9 cellular contexts compared by ENCODE assay signal in the genomic region with DNA sequence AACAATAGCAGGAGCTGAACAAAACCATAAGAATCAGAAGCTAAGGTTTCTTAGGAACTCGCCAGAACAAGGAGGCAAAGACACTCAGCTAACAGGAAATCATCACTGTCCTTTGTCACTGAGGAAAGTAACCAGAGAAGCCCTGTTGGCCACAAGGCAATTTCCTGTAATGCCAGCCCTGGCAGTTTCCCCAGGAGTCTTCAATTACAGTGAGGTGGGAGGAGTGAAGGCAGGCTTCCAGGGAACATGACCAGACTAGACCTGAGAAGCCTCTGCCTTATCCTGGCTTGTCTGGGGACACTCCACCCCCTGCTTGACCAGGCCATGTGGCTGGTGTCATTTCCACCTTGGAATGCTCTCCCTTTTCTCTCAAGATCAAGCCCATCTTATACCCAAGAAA.
A peak's percentile ranks its signal among the peaks of the same experiment; 100 is the strongest.
DNase-seq lines count a peak whose midpoint lies in the region; ATAC-seq and TF ChIP-seq lines count a peak whose summit lies in the region.
"Had no signal": no experiment of that assay in that cellular context is flagged by ENCODE, and none has a peak within 500 bp of the region (broad histone marks: within the 10 kb centered on the region; RNA-seq: fewer than 3 reads in every experiment).

No MANE protein-coding gene starts in this region.

- intact Hi-C loops in Caco-2 (cut with micrococcal nuclease; ENCODE audit: unreplicated experiment): no loop called here
- intact Hi-C loops in left lung (cut with DNase I): no loop called here

- in situ Hi-C loops in brain microvascular endothelial cell (cut with HindIII; ENCODE audit: low pct_ligation_motif_present, low sequenced_read_pairs): no loop called here

- H3K36me3 ChIP-seq in Caco-2 (ENCODE audit: control insufficient read depth, insufficient read depth, low read length): no peaks in the 10 kb centered on the region
- H3K36me3 ChIP-seq in brain microvascular endothelial cell (replicated peaks): no peaks in the 10 kb centered on the region
- H3K36me3 ChIP-seq in left lung: no peaks in the 10 kb centered on the region

- H3K4me1 Mint-ChIP-seq in Caco-2 (ENCODE audit: low read depth, unreplicated experiment): peaks cover 8% of the 10 kb centered on the region
- H3K4me1 Mint-ChIP-seq in stimulated activated effector memory CD8-positive, alpha-beta T cell treated with anti-CD3 and anti-CD28 coated beads, Interleukin-12 subunit alpha, Interleukin-12 subunit beta, amount 100 ng/mL, for 72 hours: no peaks in the 10 kb centered on the region

- peak overlapping the region; percentile 73 for H3K27ac ChIP-seq in brain microvascular endothelial cell
- H3K27ac ChIP-seq in left lung: no peak overlapping the region

- H3K4me3 Mint-ChIP-seq in Caco-2 (ENCODE audit: unreplicated experiment): no peak overlapping the region
- H3K4me3 Mint-ChIP-seq in stimulated activated effector memory CD8-positive, alpha-beta T cell treated with anti-CD3 and anti-CD28 coated beads, Interleukin-12 subunit alpha, Interleukin-12 subunit beta, amount 100 ng/mL, for 72 hours: no peak overlapping the region

- BruUV-seq in Caco-2 (replicated peaks; lab: Mats Ljungman, UMichigan): no TSS peak

- peak; percentile 70 for ATAC-seq in left lung
- no peak for ATAC-seq in HG03571 (IDR thresholded peaks at IDR 0.05; ENCODE audit: unreplicated experiment)
- no peak for ATAC-seq in stimulated activated effector memory CD8-positive, alpha-beta T cell treated with anti-CD3 and anti-CD28 coated beads, Interleukin-12 subunit alpha, Interleukin-12 subunit beta, amount 100 ng/mL, for 72 hours

- H3K27me3 Mint-ChIP-seq in Caco-2 (ENCODE audit: insufficient read depth, unreplicated experiment): no peaks in the 10 kb centered on the region

- H3K27ac Mint-ChIP-seq in Caco-2 (ENCODE audit: unreplicated experiment): peak overlapping the region; percentile 51
- no peak overlapping the region for H3K27ac Mint-ChIP-seq in stimulated activated effector memory CD8-positive, alpha-beta T cell treated with anti-CD3 and anti-CD28 coated beads, Interleukin-12 subunit alpha, Interleukin-12 subunit beta, amount 100 ng/mL, for 72 hours

- peak in 1 of 2 experiments; percentile 37 for DNase-seq in Caco-2
- DNase-seq in M059J (ENCODE audit: low read depth): peak; percentile 85
- peak; percentile 70 for DNase-seq in brain microvascular endothelial cell
- DNase-seq in left lung: no peak
- no peak for DNase-seq in UCSD-AML1 (lab: John Stamatoyannopoulos, UW; ENCODE audit: unreplicated experiment)
- no peak for DNase-seq in putamen (ENCODE audit: low spot score)
- DNase-seq in stimulated activated effector memory CD8-positive, alpha-beta T cell treated with anti-CD3 and anti-CD28 coated beads, Interleukin-12 subunit alpha, Interleukin-12 subunit beta, amount 100 ng/mL, for 72 hours (ENCODE audit: low spot score in 2 of 2): no peak
- DNase-seq: T-helper 9 cell had no signal

- peaks cover 4% of the 10 kb centered on the region for H3K36me3 Mint-ChIP-seq in Caco-2 (ENCODE audit: insufficient read depth, unreplicated experiment)
- no peaks in the 10 kb centered on the region for H3K36me3 Mint-ChIP-seq in stimulated activated effector memory CD8-positive, alpha-beta T cell treated with anti-CD3 and anti-CD28 coated beads, Interleukin-12 subunit alpha, Interleukin-12 subunit beta, amount 100 ng/mL, for 72 hours

- H3K9me3 Mint-ChIP-seq in Caco-2 (ENCODE audit: unreplicated experiment): no peaks in the 10 kb centered on the region
- H3K9me3 Mint-ChIP-seq in stimulated activated effector memory CD8-positive, alpha-beta T cell treated with anti-CD3 and anti-CD28 coated beads, Interleukin-12 subunit alpha, Interleukin-12 subunit beta, amount 100 ng/mL, for 72 hours: no peaks in the 10 kb centered on the region

- H3K4me3 ChIP-seq in Caco-2 (ENCODE audit: low read depth, low read length): no peak overlapping the region
- H3K4me3 ChIP-seq in brain microvascular endothelial cell (ENCODE audit: low read depth, low read length): no peak overlapping the region
- H3K4me3 ChIP-seq in left lung: no peak overlapping the region

- H3K9me3 ChIP-seq in Caco-2: no peaks in the 10 kb centered on the region
- H3K9me3 ChIP-seq in left lung: no peaks in the 10 kb centered on the region

- H3K27me3 ChIP-seq in Caco-2 (replicated peaks; ENCODE audit: control insufficient read depth, insufficient read depth, low read length) (no peaks in the 10 kb centered on the region), brain microvascular endothelial cell (replicated peaks) (no peaks in the 10 kb centered on the region), left lung (peaks cover 0 to 7% of the 10 kb centered on the region in 2 donors)

- TF ChIP-seq CTCF in Caco-2 (IDR thresholded peaks at IDR 0.05; ENCODE audit: insufficient read depth in 1 of 2, low read depth in 1 of 2, low read length in 1 of 2, severe bottlenecking in 1 of 2, unreplicated experiment in 1 of 2) (no peak), brain microvascular endothelial cell (IDR thresholded peaks at IDR 0.05; ENCODE audit: low read depth, low read length, missing control alignments) (no peak), left lung (IDR thresholded peaks at IDR 0.05) (no peak)

- CTCF ChIA-PET in Caco-2 (lab: Charles Lee): no interaction called here

- POLR2A ChIA-PET in Caco-2 (lab: Charles Lee): no interaction called here

- H3K4me1 ChIP-seq in Caco-2 (peaks cover 42% of the 10 kb centered on the region), left lung (no peaks in the 10 kb centered on the region)

Comparison
In these comparisons a context has a peak if more than half of its experiments do, and no peak if none do; other contexts are left out.
1. DNase-seq: peak in M059J (single experiment) and brain microvascular endothelial cell (single experiment); none in left lung (0 of 2), UCSD-AML1 (single experiment), putamen (single experiment) and stimulated activated effector memory CD8-positive, alpha-beta T cell treated with anti-CD3 and anti-CD28 coated beads, Interleukin-12 subunit alpha, Interleukin-12 subunit beta, amount 100 ng/mL, for 72 hours (0 of 2).